Comparison of ENCODE assay signal across 1 cellular context in the genomic region with DNA sequence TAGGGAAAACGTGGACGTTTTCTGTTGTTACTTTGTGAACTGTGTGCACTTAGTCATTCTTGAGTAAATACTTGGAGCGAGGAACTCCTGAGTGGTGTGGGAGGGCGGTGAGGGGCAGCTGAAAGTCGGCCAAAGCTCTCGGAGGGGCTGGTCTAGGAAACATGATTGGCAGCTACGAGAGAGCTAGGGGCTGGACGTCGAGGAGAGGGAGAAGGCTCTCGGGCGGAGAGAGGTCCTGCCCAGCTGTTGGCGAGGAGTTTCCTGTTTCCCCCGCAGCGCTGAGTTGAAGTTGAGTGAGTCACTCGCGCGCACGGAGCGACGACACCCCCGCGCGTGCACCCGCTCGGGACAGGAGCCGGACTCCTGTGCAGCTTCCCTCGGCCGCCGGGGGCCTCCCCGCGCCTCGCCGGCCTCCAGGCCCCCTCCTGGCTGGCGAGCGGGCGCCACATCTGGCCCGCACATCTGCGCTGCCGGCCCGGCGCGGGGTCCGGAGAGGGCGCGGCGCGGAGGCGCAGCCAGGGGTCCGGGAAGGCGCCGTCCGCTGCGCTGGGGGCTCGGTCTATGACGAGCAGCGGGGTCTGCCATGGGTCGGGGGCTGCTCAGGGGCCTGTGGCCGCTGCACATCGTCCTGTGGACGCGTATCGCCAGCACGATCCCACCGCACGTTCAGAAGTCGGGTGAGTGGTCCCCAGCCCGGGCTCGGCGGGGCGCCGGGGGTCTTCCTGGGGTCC.
TF ChIP-seq lines count a peak whose summit lies in the region.

A gene (plus strand): TSS at position 301 of the 731 bp plus-strand sequence. CDS start 283 bp downstream, at position 584.

TF ChIP-seq in HepG2, 621 proteins besides CTCF, POLR2A, EP300 and RAD21 (continued from another document and continues in another):
- TF ChIP-seq, protein P1, sequence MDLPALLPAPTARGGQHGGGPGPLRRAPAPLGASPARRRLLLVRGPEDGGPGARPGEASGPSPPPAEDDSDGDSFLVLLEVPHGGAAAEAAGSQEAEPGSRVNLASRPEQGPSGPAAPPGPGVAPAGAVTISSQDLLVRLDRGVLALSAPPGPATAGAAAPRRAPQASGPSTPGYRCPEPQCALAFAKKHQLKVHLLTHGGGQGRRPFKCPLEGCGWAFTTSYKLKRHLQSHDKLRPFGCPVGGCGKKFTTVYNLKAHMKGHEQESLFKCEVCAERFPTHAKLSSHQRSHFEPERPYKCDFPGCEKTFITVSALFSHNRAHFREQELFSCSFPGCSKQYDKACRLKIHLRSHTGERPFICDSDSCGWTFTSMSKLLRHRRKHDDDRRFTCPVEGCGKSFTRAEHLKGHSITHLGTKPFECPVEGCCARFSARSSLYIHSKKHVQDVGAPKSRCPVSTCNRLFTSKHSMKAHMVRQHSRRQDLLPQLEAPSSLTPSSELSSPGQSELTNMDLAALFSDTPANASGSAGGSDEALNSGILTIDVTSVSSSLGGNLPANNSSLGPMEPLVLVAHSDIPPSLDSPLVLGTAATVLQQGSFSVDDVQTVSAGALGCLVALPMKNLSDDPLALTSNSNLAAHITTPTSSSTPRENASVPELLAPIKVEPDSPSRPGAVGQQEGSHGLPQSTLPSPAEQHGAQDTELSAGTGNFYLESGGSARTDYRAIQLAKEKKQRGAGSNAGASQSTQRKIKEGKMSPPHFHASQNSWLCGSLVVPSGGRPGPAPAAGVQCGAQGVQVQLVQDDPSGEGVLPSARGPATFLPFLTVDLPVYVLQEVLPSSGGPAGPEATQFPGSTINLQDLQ (CRISPR knock-in tag; IDR thresholded peaks at IDR 0.05): peak; percentile 84; the same call in 1 of the 2 replicates
- TF ChIP-seq, protein P2, sequence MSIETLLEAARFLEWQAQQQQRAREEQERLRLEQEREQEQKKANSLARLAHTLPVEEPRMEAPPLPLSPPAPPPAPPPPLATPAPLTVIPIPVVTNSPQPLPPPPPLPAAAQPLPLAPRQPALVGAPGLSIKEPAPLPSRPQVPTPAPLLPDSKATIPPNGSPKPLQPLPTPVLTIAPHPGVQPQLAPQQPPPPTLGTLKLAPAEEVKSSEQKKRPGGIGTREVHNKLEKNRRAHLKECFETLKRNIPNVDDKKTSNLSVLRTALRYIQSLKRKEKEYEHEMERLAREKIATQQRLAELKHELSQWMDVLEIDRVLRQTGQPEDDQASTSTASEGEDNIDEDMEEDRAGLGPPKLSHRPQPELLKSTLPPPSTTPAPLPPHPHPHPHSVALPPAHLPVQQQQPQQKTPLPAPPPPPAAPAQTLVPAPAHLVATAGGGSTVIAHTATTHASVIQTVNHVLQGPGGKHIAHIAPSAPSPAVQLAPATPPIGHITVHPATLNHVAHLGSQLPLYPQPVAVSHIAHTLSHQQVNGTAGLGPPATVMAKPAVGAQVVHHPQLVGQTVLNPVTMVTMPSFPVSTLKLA (IDR thresholded peaks at IDR 0.05): peak; percentile 76
- peak; percentile 87 for TF ChIP-seq MTA1 (CRISPR knock-in tag; IDR thresholded peaks at IDR 0.05; ENCODE audit: borderline replicate concordance)
- TF ChIP-seq, protein P3, sequence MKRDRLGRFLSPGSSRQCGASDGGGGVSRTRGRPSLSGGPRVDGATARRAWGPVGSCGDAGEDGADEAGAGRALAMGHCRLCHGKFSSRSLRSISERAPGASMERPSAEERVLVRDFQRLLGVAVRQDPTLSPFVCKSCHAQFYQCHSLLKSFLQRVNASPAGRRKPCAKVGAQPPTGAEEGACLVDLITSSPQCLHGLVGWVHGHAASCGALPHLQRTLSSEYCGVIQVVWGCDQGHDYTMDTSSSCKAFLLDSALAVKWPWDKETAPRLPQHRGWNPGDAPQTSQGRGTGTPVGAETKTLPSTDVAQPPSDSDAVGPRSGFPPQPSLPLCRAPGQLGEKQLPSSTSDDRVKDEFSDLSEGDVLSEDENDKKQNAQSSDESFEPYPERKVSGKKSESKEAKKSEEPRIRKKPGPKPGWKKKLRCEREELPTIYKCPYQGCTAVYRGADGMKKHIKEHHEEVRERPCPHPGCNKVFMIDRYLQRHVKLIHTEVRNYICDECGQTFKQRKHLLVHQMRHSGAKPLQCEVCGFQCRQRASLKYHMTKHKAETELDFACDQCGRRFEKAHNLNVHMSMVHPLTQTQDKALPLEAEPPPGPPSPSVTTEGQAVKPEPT (CRISPR knock-in tag; IDR thresholded peaks at IDR 0.05; ENCODE audit: low read depth): peak; percentile 82
- 0 out of 2 replicates have a peak, but pooled peaks have one; percentile 5 for TF ChIP-seq ZNF709 (CRISPR knock-in tag; IDR thresholded peaks at IDR 0.05)
- TF ChIP-seq TEAD3 (CRISPR knock-in tag; optimal IDR thresholded peaks at IDR 0.05; ENCODE audit: borderline replicate concordance): peak; percentile 70
- TF ChIP-seq AKAP8 (CRISPR knock-in tag; IDR thresholded peaks at IDR 0.05): peak; percentile 46; the same call in 1 of the 2 replicates
- TF ChIP-seq, protein P4, sequence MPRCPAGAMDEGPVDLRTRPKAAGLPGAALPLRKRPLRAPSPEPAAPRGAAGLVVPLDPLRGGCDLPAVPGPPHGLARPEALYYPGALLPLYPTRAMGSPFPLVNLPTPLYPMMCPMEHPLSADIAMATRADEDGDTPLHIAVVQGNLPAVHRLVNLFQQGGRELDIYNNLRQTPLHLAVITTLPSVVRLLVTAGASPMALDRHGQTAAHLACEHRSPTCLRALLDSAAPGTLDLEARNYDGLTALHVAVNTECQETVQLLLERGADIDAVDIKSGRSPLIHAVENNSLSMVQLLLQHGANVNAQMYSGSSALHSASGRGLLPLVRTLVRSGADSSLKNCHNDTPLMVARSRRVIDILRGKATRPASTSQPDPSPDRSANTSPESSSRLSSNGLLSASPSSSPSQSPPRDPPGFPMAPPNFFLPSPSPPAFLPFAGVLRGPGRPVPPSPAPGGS (CRISPR knock-in tag; IDR thresholded peaks at IDR 0.05): peak; percentile 77
- TF ChIP-seq, protein P5, sequence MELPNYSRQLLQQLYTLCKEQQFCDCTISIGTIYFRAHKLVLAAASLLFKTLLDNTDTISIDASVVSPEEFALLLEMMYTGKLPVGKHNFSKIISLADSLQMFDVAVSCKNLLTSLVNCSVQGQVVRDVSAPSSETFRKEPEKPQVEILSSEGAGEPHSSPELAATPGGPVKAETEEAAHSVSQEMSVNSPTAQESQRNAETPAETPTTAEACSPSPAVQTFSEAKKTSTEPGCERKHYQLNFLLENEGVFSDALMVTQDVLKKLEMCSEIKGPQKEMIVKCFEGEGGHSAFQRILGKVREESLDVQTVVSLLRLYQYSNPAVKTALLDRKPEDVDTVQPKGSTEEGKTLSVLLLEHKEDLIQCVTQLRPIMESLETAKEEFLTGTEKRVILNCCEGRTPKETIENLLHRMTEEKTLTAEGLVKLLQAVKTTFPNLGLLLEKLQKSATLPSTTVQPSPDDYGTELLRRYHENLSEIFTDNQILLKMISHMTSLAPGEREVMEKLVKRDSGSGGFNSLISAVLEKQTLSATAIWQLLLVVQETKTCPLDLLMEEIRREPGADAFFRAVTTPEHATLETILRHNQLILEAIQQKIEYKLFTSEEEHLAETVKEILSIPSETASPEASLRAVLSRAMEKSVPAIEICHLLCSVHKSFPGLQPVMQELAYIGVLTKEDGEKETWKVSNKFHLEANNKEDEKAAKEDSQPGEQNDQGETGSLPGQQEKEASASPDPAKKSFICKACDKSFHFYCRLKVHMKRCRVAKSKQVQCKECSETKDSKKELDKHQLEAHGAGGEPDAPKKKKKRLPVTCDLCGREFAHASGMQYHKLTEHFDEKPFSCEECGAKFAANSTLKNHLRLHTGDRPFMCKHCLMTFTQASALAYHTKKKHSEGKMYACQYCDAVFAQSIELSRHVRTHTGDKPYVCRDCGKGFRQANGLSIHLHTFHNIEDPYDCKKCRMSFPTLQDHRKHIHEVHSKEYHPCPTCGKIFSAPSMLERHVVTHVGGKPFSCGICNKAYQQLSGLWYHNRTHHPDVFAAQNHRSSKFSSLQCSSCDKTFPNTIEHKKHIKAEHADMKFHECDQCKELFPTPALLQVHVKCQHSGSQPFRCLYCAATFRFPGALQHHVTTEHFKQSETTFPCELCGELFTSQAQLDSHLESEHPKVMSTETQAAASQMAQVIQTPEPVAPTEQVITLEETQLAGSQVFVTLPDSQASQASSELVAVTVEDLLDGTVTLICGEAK (IDR thresholded peaks at IDR 0.05): no peak
- TF ChIP-seq, protein P5 (CRISPR knock-in tag; IDR thresholded peaks at IDR 0.05): peak; percentile 48; the same call in 1 of the 2 replicates
- peak; percentile 63; the same call in 1 of the 2 replicates for TF ChIP-seq NCOR1 (IDR thresholded peaks at IDR 0.05; ENCODE audit: borderline replicate concordance, low read length)
- peak; percentile 79; the same call in 1 of the 2 replicates for TF ChIP-seq ZNF124 (CRISPR knock-in tag; IDR thresholded peaks at IDR 0.05)
- TF ChIP-seq ZBTB3 (CRISPR knock-in tag; IDR thresholded peaks at IDR 0.05; ENCODE audit: borderline replicate concordance, low read depth): no peak
- peak; percentile 41 for TF ChIP-seq CREB1 (IDR thresholded peaks at IDR 0.05)
- TF ChIP-seq CREB1 (CRISPR knock-in tag; IDR thresholded peaks at IDR 0.05): no peak; the same call in none of the 2 replicates
- peak; percentile 64; the same call in 1 of the 2 replicates for TF ChIP-seq SIN3A (IDR thresholded peaks at IDR 0.05; ENCODE audit: borderline replicate concordance, low read depth, low read length)
- no peak for TF ChIP-seq TMF1 (CRISPR knock-in tag; IDR thresholded peaks at IDR 0.05; ENCODE audit: low read depth)
- 0 out of 2 replicates have a peak, but pooled peaks have one; percentile 52 for TF ChIP-seq NKX3-1 (CRISPR knock-in tag; IDR thresholded peaks at IDR 0.05)
- peak; percentile 42; the same call in 1 of the 2 replicates for TF ChIP-seq ZNF790 (CRISPR knock-in tag; IDR thresholded peaks at IDR 0.05; ENCODE audit: borderline replicate concordance)
- peak; percentile 89 for TF ChIP-seq ELF3 (CRISPR knock-in tag; IDR thresholded peaks at IDR 0.05)
- TF ChIP-seq ASH2L (IDR thresholded peaks at IDR 0.05; ENCODE audit: insufficient read length, low read depth, low read length): peak; percentile 66
- TF ChIP-seq KLF9 (CRISPR knock-in tag; IDR thresholded peaks at IDR 0.05; ENCODE audit: low read depth): no peak
- TF ChIP-seq, protein P6, sequence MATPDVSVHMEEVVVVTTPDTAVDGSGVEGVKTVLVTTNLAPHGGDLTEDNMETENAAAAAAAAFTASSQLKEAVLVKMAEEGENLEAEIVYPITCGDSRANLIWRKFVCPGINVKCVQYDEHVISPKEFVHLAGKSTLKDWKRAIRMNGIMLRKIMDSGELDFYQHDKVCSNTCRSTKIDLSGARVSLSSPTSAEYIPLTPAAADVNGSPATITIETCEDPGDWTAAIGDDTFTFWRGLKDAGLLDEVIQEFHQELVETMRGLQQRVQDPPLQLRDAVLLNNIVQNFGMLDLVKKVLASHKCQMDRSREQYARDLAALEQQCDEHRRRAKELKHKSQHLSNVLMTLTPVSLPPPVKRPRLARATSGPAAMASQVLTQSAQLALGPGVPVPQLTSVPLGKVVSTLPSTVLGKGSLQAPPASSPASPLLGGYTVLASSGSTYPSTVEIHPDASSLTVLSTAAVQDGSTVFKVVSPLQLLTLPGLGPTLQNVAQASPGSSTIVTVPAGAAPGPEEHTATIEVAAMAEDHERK (CRISPR knock-in tag; IDR thresholded peaks at IDR 0.05; ENCODE audit: low read depth): no peak
- TF ChIP-seq, protein P7, sequence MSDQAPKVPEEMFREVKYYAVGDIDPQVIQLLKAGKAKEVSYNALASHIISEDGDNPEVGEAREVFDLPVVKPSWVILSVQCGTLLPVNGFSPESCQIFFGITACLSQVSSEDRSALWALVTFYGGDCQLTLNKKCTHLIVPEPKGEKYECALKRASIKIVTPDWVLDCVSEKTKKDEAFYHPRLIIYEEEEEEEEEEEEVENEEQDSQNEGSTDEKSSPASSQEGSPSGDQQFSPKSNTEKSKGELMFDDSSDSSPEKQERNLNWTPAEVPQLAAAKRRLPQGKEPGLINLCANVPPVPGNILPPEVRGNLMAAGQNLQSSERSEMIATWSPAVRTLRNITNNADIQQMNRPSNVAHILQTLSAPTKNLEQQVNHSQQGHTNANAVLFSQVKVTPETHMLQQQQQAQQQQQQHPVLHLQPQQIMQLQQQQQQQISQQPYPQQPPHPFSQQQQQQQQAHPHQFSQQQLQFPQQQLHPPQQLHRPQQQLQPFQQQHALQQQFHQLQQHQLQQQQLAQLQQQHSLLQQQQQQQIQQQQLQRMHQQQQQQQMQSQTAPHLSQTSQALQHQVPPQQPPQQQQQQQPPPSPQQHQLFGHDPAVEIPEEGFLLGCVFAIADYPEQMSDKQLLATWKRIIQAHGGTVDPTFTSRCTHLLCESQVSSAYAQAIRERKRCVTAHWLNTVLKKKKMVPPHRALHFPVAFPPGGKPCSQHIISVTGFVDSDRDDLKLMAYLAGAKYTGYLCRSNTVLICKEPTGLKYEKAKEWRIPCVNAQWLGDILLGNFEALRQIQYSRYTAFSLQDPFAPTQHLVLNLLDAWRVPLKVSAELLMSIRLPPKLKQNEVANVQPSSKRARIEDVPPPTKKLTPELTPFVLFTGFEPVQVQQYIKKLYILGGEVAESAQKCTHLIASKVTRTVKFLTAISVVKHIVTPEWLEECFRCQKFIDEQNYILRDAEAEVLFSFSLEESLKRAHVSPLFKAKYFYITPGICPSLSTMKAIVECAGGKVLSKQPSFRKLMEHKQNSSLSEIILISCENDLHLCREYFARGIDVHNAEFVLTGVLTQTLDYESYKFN (CRISPR knock-in tag; conservative IDR thresholded peaks at IDR 0.05): peak; percentile 83
- TF ChIP-seq, protein P8, sequence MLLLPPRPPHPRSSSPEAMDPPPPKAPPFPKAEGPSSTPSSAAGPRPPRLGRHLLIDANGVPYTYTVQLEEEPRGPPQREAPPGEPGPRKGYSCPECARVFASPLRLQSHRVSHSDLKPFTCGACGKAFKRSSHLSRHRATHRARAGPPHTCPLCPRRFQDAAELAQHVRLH (CRISPR knock-in tag; IDR thresholded peaks at IDR 0.05; ENCODE audit: borderline replicate concordance, low read depth): peak; percentile 56; the same call in 1 of the 2 replicates
- peak; percentile 75 for TF ChIP-seq MXD4 (CRISPR knock-in tag; IDR thresholded peaks at IDR 0.05)
- peak; percentile 91 for TF ChIP-seq POLR2G (IDR thresholded peaks at IDR 0.05; ENCODE audit: low read depth, low read length)
- peak; percentile 71; the same call in 1 of the 2 replicates for TF ChIP-seq HMG20A (CRISPR knock-in tag; IDR thresholded peaks at IDR 0.05; ENCODE audit: borderline replicate concordance)
